Comparison of ENCODE assay signal across 16 cellular contexts in genomic region chr12:4786795-4787194, GRCh38.
"Had no signal": no experiment of that assay in that cellular context is flagged by ENCODE, and none has a peak within 500 bp of the region (broad histone marks: within the 10 kb centered on the region; RNA-seq: fewer than 3 reads in every experiment).

No MANE protein-coding gene starts in this region.

- H3K4me3 ChIP-seq: lower lobe of right lung, spleen, testis had no signal

- H3K36me3 ChIP-seq: lower lobe of right lung, spleen had no signal

- H3K27ac Mint-ChIP-seq: activated CD4-positive, alpha-beta memory T cell treated with anti-CD3 and anti-CD28 coated beads, Interleukin-2, amount 10 ng/mL, durations not matched to agents 7 days and 5 days; activated CD8-positive, alpha-beta memory T cell treated with anti-CD3 and anti-CD28 coated beads, Interleukin-2, amount 10 ng/mL, durations not matched to agents 7 days and 5 days; activated naive CD8-positive, alpha-beta T cell; stimulated activated memory B cell treated with anti-CD40 and anti-IgM and Interleukin-4, amounts not matched to agents 10 μg/mL and 1 μg/mL and 100 μg/mL, for 72 hours; type B pancreatic cell had no signal

- H3K4me3 Mint-ChIP-seq: activated CD4-positive, alpha-beta memory T cell treated with anti-CD3 and anti-CD28 coated beads, Interleukin-2, amount 10 ng/mL, durations not matched to agents 7 days and 5 days; activated CD8-positive, alpha-beta memory T cell treated with anti-CD3 and anti-CD28 coated beads, Interleukin-2, amount 10 ng/mL, durations not matched to agents 7 days and 5 days; activated naive CD8-positive, alpha-beta T cell; naive thymus-derived CD8-positive, alpha-beta T cell; stimulated activated memory B cell treated with anti-CD40 and anti-IgM and Interleukin-4, amounts not matched to agents 10 μg/mL and 1 μg/mL and 100 μg/mL, for 72 hours; type B pancreatic cell had no signal

- H3K9me3 ChIP-seq: lower lobe of right lung, testis had no signal

- DNase-seq: activated CD4-positive, alpha-beta memory T cell treated with anti-CD3 and anti-CD28 coated beads, Interleukin-2, amount 10 ng/mL, durations not matched to agents 7 days and 5 days; activated CD4-positive, alpha-beta T cell treated with anti-CD3 and anti-CD28 coated beads for 48 hours; activated CD4-positive, CD25-positive, alpha-beta regulatory T cell; activated CD8-positive, alpha-beta memory T cell treated with anti-CD3 and anti-CD28 coated beads, Interleukin-2, amount 10 ng/mL, durations not matched to agents 7 days and 5 days; effector CD4-positive, alpha-beta T cell; left cardiac atrium; lower lobe of right lung; naive thymus-derived CD8-positive, alpha-beta T cell; posterior cingulate gyrus; spleen; stimulated activated CD4-positive, alpha-beta T cell treated with anti-CD3 and anti-CD28 coated beads, Interleukin-4, amount 100 ng/mL, for 4 hours; testis had no signal

- H3K27ac ChIP-seq: lower lobe of right lung, spleen, testis had no signal

- H3K9me3 Mint-ChIP-seq: activated CD4-positive, alpha-beta memory T cell treated with anti-CD3 and anti-CD28 coated beads, Interleukin-2, amount 10 ng/mL, durations not matched to agents 7 days and 5 days; type B pancreatic cell had no signal

- H3K4me1 Mint-ChIP-seq: activated CD4-positive, alpha-beta memory T cell treated with anti-CD3 and anti-CD28 coated beads, Interleukin-2, amount 10 ng/mL, durations not matched to agents 7 days and 5 days; activated CD8-positive, alpha-beta memory T cell treated with anti-CD3 and anti-CD28 coated beads, Interleukin-2, amount 10 ng/mL, durations not matched to agents 7 days and 5 days; naive thymus-derived CD8-positive, alpha-beta T cell; stimulated activated memory B cell treated with anti-CD40 and anti-IgM and Interleukin-4, amounts not matched to agents 10 μg/mL and 1 μg/mL and 100 μg/mL, for 72 hours had no signal

- ATAC-seq: activated CD8-positive, alpha-beta memory T cell treated with anti-CD3 and anti-CD28 coated beads, Interleukin-2, amount 10 ng/mL, durations not matched to agents 7 days and 5 days; esophagus mucosa; left cardiac atrium; lower lobe of right lung; naive thymus-derived CD8-positive, alpha-beta T cell; stimulated activated memory B cell treated with anti-CD40 and anti-IgM and Interleukin-4, amounts not matched to agents 10 μg/mL and 1 μg/mL and 100 μg/mL, for 72 hours had no signal

- H3K36me3 Mint-ChIP-seq: activated CD8-positive, alpha-beta memory T cell treated with anti-CD3 and anti-CD28 coated beads, Interleukin-2, amount 10 ng/mL, durations not matched to agents 7 days and 5 days had no signal

- H3K4me1 ChIP-seq: lower lobe of right lung, spleen, testis had no signal

- H3K27me3 ChIP-seq: testis had no signal
